Comparison of ENCODE assay signal across 9 cellular contexts in the genomic region with DNA sequence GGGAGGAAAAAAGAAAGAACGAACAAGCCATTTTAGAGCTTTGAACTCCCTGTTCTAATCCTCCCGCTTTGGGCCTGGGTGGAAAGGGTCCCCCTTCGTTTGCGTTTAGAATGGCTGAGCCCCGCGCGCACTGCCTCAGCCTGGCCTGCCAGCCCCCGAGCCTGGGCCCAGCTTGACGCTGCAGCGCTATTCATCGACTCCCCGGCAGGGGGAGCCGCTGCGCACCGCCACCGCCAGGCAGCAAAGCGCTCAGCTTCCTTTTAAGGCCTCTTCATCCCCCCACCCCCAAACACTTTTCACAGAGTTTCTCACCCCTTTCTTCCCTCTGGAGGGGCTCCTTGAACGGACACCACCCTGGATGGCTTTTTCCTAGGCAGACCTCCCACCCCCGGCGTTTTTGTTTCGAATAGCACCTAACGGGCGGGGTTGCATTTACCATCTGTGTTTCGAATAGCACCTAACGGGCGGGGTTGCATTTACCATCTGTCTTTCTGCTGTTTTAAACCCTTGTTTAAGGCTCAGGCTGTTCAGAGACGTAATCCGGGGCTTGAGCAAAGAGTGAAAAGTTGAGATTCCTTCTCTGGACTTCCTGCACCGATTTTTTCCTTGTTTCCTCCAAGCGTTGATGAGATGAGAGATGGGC. TPM values are rescaled to one million over a fixed set of nuclear protein-coding genes. Genes with fewer than 3 reads are reported as not detected.
A peak's percentile ranks its signal among the peaks of the same experiment; 100 is the strongest.
DNase-seq lines count a peak whose midpoint lies in the region; ATAC-seq and TF ChIP-seq lines count a peak whose summit lies in the region.
"Had no signal": no experiment of that assay in that cellular context is flagged by ENCODE, and none has a peak within 500 bp of the region (broad histone marks: within the 10 kb centered on the region; RNA-seq: fewer than 3 reads in every experiment).

No MANE protein-coding gene starts in this region.

- H3K4me1 ChIP-seq in spleen = peaks cover 0 to 2% (median 0%) of the 10 kb centered on the region in 6 donors

- POLR2A ChIA-PET in activated CD8-positive, alpha-beta T cell treated with anti-CD3 and anti-CD28 coated beads for 36 hours (lab: Charles Lee) = no interaction called here

- H3K4me3 ChIP-seq in spleen = no peak overlapping the region
- H3K4me3 ChIP-seq: ovary had no signal

- WGBS in spleen, 5 donors = 47 to 54% (median 50%) methylated on average over 30 of the region's 30 CpGs

- CTCF ChIA-PET in activated CD8-positive, alpha-beta T cell treated with anti-CD3 and anti-CD28 coated beads for 36 hours (lab: Charles Lee) = interaction anchor here (0.6 to 3.2 kb wide), 12 partner anchors 9 to 466 kb away, joined by 3 to 29 read pairs (median 4); no protein-coding TSS in a partner anchor

- H3K27ac Mint-ChIP-seq in activated CD8-positive, alpha-beta T cell treated with anti-CD3 and anti-CD28 coated beads for 36 hours = no peak overlapping the region

- H3K27ac ChIP-seq in spleen = no peak overlapping the region
- H3K27ac ChIP-seq: ovary had no signal

- H3K36me3 Mint-ChIP-seq in activated CD8-positive, alpha-beta T cell treated with anti-CD3 and anti-CD28 coated beads for 36 hours (ENCODE audit: low read depth) = no peaks in the 10 kb centered on the region

- no peak overlapping the region for H3K4me3 Mint-ChIP-seq in activated CD8-positive, alpha-beta T cell treated with anti-CD3 and anti-CD28 coated beads for 36 hours

- H3K27me3 Mint-ChIP-seq in activated CD8-positive, alpha-beta T cell treated with anti-CD3 and anti-CD28 coated beads for 36 hours = peaks cover 7% of the 10 kb centered on the region

- peaks cover 0 to 6% (median 0%) of the 10 kb centered on the region in 7 donors for H3K27me3 ChIP-seq in spleen (replicated peaks in 1 of 7)
- H3K27me3 ChIP-seq: ovary had no signal

- TF ChIP-seq CTCF in activated CD8-positive, alpha-beta T cell treated with anti-CD3 and anti-CD28 coated beads for 36 hours (IDR thresholded peaks at IDR 0.05) = peak; percentile 70
- TF ChIP-seq CTCF in spleen (IDR thresholded peaks at IDR 0.05 in 8 of 11, conservative IDR thresholded peaks at IDR 0.05 in 3 of 11) = peak in 9 of 11 experiments; percentile 17 to 71 (median 53)

- peaks cover 4% of the 10 kb centered on the region for H3K4me1 Mint-ChIP-seq in activated CD8-positive, alpha-beta T cell treated with anti-CD3 and anti-CD28 coated beads for 36 hours (ENCODE audit: low read depth)

- peaks cover 0 to 19% (median 6%) of the 10 kb centered on the region in 8 donors for H3K9me3 ChIP-seq in spleen
- H3K9me3 ChIP-seq: ovary had no signal

- peak; percentile 47 for DNase-seq in activated CD4-positive, CD25-positive, alpha-beta regulatory T cell treated with anti-CD3 and anti-CD28 coated beads, Interleukin-2, amount 50 U/mL, for 72 hours
- no peak for DNase-seq in activated CD4-positive, CD25-positive, alpha-beta regulatory T cell (lab: John Stamatoyannopoulos, UW)
- peak; percentile 42 for DNase-seq in activated CD8-positive, alpha-beta T cell treated with anti-CD3 and anti-CD28 coated beads for 36 hours
- peak in 31 of 42 donors; percentile 7 to 72 (median 44) for DNase-seq in head of caudate nucleus
- DNase-seq in spleen = no peak

- peak; percentile 72 for ATAC-seq in activated CD8-positive, alpha-beta T cell treated with anti-CD3 and anti-CD28 coated beads for 36 hours
- ATAC-seq in HG02678 (IDR thresholded peaks at IDR 0.05; ENCODE audit: unreplicated experiment) = no peak
- no peak for ATAC-seq in GM21447 (IDR thresholded peaks at IDR 0.05; ENCODE audit: unreplicated experiment)
- no peak for ATAC-seq in GM19035 (IDR thresholded peaks at IDR 0.05; ENCODE audit: unreplicated experiment)

- peaks cover 4% of the 10 kb centered on the region for H3K9me3 Mint-ChIP-seq in activated CD8-positive, alpha-beta T cell treated with anti-CD3 and anti-CD28 coated beads for 36 hours

- intact Hi-C loops in activated CD8-positive, alpha-beta T cell treated with anti-CD3 and anti-CD28 coated beads for 36 hours (cut with micrococcal nuclease) = no loop called here
- intact Hi-C loops in head of caudate nucleus (cut with DNase I) (no loop called here), spleen (cut with DNase I; ENCODE audit: low total_unique reads) (no loop called here)

- no peaks in the 10 kb centered on the region for H3K36me3 ChIP-seq in spleen
- H3K36me3 ChIP-seq: ovary had no signal

- TF ChIP-seq POLR2A in spleen (IDR thresholded peaks at IDR 0.05) = no peak

RNA-seq across cellular contexts. Expression of a gene that starts 56.4 kb away (rescaled TPM):
- total RNA-seq in activated CD8-positive, alpha-beta T cell treated with anti-CD3 and anti-CD28 coated beads for 36 hours = not detected
- 1 to 10 TPM in 2 of 7 donors, under 1 TPM in 4, not detected in 1; 0.38 to 3.5 (median 0.87) TPM for total RNA-seq in spleen
- polyA plus RNA-seq in spleen = under 1 TPM; 0.03 to 0.26 (median 0.07) TPM

Comparison
In these comparisons a context has a peak if more than half of its experiments do, and no peak if none do; other contexts are left out.
1. DNase-seq: peak in activated CD4-positive, CD25-positive, alpha-beta regulatory T cell treated with anti-CD3 and anti-CD28 coated beads, Interleukin-2, amount 50 U/mL, for 72 hours (single experiment), activated CD8-positive, alpha-beta T cell treated with anti-CD3 and anti-CD28 coated beads for 36 hours (single experiment) and head of caudate nucleus (31 of 42); none in activated CD4-positive, CD25-positive, alpha-beta regulatory T cell (0 of 4) and spleen (single experiment).